Comparison of ENCODE assay signal across 9 cellular contexts in genomic region chr5:64594601-64595518, GRCh38.
A peak's percentile ranks its signal among the peaks of the same experiment; 100 is the strongest.
DNase-seq lines count a peak whose midpoint lies in the region; ATAC-seq, FAIRE-seq and TF ChIP-seq lines count a peak whose summit lies in the region.
"Had no signal": no experiment of that assay in that cellular context is flagged by ENCODE, and none has a peak within 500 bp of the region (broad histone marks: within the 10 kb centered on the region; RNA-seq: fewer than 3 reads in every experiment).

No MANE protein-coding gene starts in this region.

- H3K4me1 ChIP-seq in endothelial cell of umbilical vein (ENCODE audit: control insufficient read depth, extremely low read depth, insufficient read depth, low read length), result no peaks in the 10 kb centered on the region

- peak; percentile 50 for FAIRE-seq in endothelial cell of umbilical vein (lab: Jason Lieb, UNC)
- FAIRE-seq: colon had no signal

- no peaks in the 10 kb centered on the region for H3K9me1 ChIP-seq in endothelial cell of umbilical vein (replicated peaks; ENCODE audit: control insufficient read depth, extremely low read depth, insufficient read depth, low read length)

- ATAC-seq in GM18505 (IDR thresholded peaks at IDR 0.05; ENCODE audit: unreplicated experiment), result no peak

- no TSS peak for BruUV-seq in endothelial cell of umbilical vein (replicated peaks; lab: Mats Ljungman, UMichigan)

- intact Hi-C loops in endothelial cell of umbilical vein (cut with micrococcal nuclease), result loop anchor here (1.0 to 5.0 kb wide), 2 partner anchors 89 to 213 kb away; partner anchors contain the start of gene RGS7BP

- H4K20me1 ChIP-seq in endothelial cell of umbilical vein (replicated peaks; ENCODE audit: control insufficient read depth, extremely low read depth, insufficient read depth, low read length), result no peaks in the 10 kb centered on the region

- TF ChIP-seq POLR2A in endothelial cell of umbilical vein (IDR thresholded peaks at IDR 0.05; ENCODE audit: low read depth, low read length) (no peak), GM18505 (IDR thresholded peaks at IDR 0.05; ENCODE audit: borderline replicate concordance, extremely low read depth, insufficient read depth, insufficient read length) (no peak)

- H3K27ac ChIP-seq in endothelial cell of umbilical vein (ENCODE audit: insufficient read depth, low read depth, low read length), result no peak overlapping the region

- H3K9me3 ChIP-seq in endothelial cell of umbilical vein (replicated peaks; ENCODE audit: control insufficient read depth, insufficient read depth, low read length), result no peaks in the 10 kb centered on the region

- H3K4me2 ChIP-seq in endothelial cell of umbilical vein (ENCODE audit: insufficient read depth, low read length), result no peak overlapping the region

- DNase-seq in NCI-H146 treated with DMSO at 0.1 percent for 48 hours (lab: John Stamatoyannopoulos, UW; ENCODE audit: unreplicated experiment) (peak; percentile 29), endothelial cell of umbilical vein (ENCODE audit: low read depth, low spot score) (peak; percentile 19), occipital lobe (lab: John Stamatoyannopoulos, UW) (peak; percentile 39), GM19240 (ENCODE audit: insufficient read length, low spot score) (no peak), SIG-M5 treated with dmso at 0.1 percent for 504 hours (lab: John Stamatoyannopoulos, UW; ENCODE audit: unreplicated experiment) (no peak)
- no peak for DNase-seq in activated T-cell treated with anti-CD3 and anti-CD28 coated beads, Interleukin-2, amount 50 U/mL, for 1 hour

- H2AFZ ChIP-seq in endothelial cell of umbilical vein (ENCODE audit: low read depth, low read length), result no peak overlapping the region

- peaks cover 0 to 6% of the 10 kb centered on the region in 2 experiments for H3K27me3 ChIP-seq in endothelial cell of umbilical vein (ENCODE audit: control insufficient read depth in 2 of 2, insufficient read depth in 2 of 2, low read length in 2 of 2)

- dilution Hi-C loops in endothelial cell of umbilical vein (cut with MboI; ENCODE audit: extremely low pct_ligation_motif_present, low sequenced_read_pairs), result no loop called here

- H3K9ac ChIP-seq in endothelial cell of umbilical vein (replicated peaks; ENCODE audit: extremely low read depth, insufficient read depth, low read length), result no peak overlapping the region

- H3K4me3 ChIP-seq in endothelial cell of umbilical vein (replicated peaks in 1 of 3; ENCODE audit: insufficient read depth in 1 of 3, low read depth in 1 of 3, low read length in 3 of 3), result no peak overlapping the region

- CTCF ChIA-PET in endothelial cell of umbilical vein (lab: Charles Lee), result interaction anchor here (0.6 to 2.9 kb wide), 27 partner anchors 10 to 888 kb away, joined by 3 to 27 read pairs (median 4); partner anchors contain the start of gene RGS7BP

- POLR2A ChIA-PET in endothelial cell of umbilical vein (lab: Charles Lee), result interaction anchor here (0.6 kb wide), 1 partner anchor 157 kb away, joined by 3 read pairs; no protein-coding TSS in a partner anchor

- no peaks in the 10 kb centered on the region for H3K79me2 ChIP-seq in endothelial cell of umbilical vein (ENCODE audit: control insufficient read depth, insufficient read depth, low read length)

- no peaks in the 10 kb centered on the region for H3K36me3 ChIP-seq in endothelial cell of umbilical vein (ENCODE audit: control insufficient read depth in 2 of 2, extremely low read depth in 1 of 2, insufficient read depth in 2 of 2, low read length in 2 of 2)

- TF ChIP-seq CTCF in GM12873 (IDR thresholded peaks at IDR 0.05; ENCODE audit: insufficient read depth, low read depth, low read length, missing control alignments), result peak; percentile 41
- peak; percentile 30 to 62 for TF ChIP-seq CTCF in endothelial cell of umbilical vein (IDR thresholded peaks at IDR 0.05; ENCODE audit: extremely low read depth in 1 of 2, insufficient read depth in 1 of 2, low read depth in 1 of 2, low read length in 2 of 2)

TF ChIP-seq in endothelial cell of umbilical vein, 7 proteins besides CTCF, POLR2A, EP300 and RAD21:
- TF ChIP-seq GATA2 (IDR thresholded peaks at IDR 0.05; ENCODE audit: insufficient read depth, insufficient read length, low read depth, low read length) (no peak), JUN (IDR thresholded peaks at IDR 0.05; ENCODE audit: borderline replicate concordance, insufficient read depth, insufficient read length, low read depth) (no peak), MAX (IDR thresholded peaks at IDR 0.05; ENCODE audit: insufficient read depth, insufficient read length) (no peak), MYC (IDR thresholded peaks at IDR 0.05; ENCODE audit: low read depth, low read length) (no peak), POLR2AphosphoS5 (IDR thresholded peaks at IDR 0.05; ENCODE audit: insufficient read depth, low read depth, low read length) (no peak), EZH2 (IDR thresholded peaks at IDR 0.05; ENCODE audit: borderline replicate concordance, low read depth, low read length, severe bottlenecking) (no peak), FOS (IDR thresholded peaks at IDR 0.05; ENCODE audit: borderline replicate concordance, insufficient read depth, low read length) (no peak)

Comparison
In these comparisons a context has a peak if more than half of its experiments do, and no peak if none do; other contexts are left out.
1. DNase-seq: peak in NCI-H146 treated with DMSO at 0.1 percent for 48 hours (single experiment), endothelial cell of umbilical vein (single experiment) and occipital lobe (single experiment); none in activated T-cell treated with anti-CD3 and anti-CD28 coated beads, Interleukin-2, amount 50 U/mL, for 1 hour (single experiment), GM19240 (single experiment) and SIG-M5 treated with dmso at 0.1 percent for 504 hours (single experiment).